9 cellular contexts compared by ENCODE assay signal in genomic region chr3:129855454-129856419, GRCh38. TPM values are rescaled to one million over a fixed set of nuclear protein-coding genes. Genes with fewer than 3 reads are reported as not detected.
A peak's percentile ranks its signal among the peaks of the same experiment; 100 is the strongest.
DNase-seq lines count a peak whose midpoint lies in the region; ATAC-seq and TF ChIP-seq lines count a peak whose summit lies in the region.
"Had no signal": no experiment of that assay in that cellular context is flagged by ENCODE, and none has a peak within 500 bp of the region (broad histone marks: within the 10 kb centered on the region; RNA-seq: fewer than 3 reads in every experiment).

No MANE protein-coding gene starts in this region.

- H3K9me3 ChIP-seq in transverse colon, result no peaks in the 10 kb centered on the region

- in situ Hi-C loops in transverse colon (cut with MboI; ENCODE audit: low pct_ligation_motif_present in 1 of 4, low pct_unique_long_range_greater_than_20kb in 1 of 4, low sequenced_read_pairs in 3 of 4), result no loop called here

- no peak for TF ChIP-seq CTCF in transverse colon (IDR thresholded peaks at IDR 0.05)

- no peaks in the 10 kb centered on the region for H3K27me3 ChIP-seq in transverse colon

- peak overlapping the region; percentile 68 for H3K27ac ChIP-seq in angular gyrus (ENCODE audit: low read depth, low read length)
- peak overlapping the region; percentile 24 to 44 (median 34) for H3K27ac ChIP-seq in transverse colon
- H3K27ac ChIP-seq: 22Rv1 had no signal

- H3K4me3 ChIP-seq in transverse colon, result no peak overlapping the region

- peaks cover 6 to 43% (median 34%) of the 10 kb centered on the region in 3 donors for H3K36me3 Mint-ChIP-seq in naive thymus-derived CD8-positive, alpha-beta T cell

- 65 to 74% methylated on average over 5 to 6 of the region's 6 CpGs for WGBS in transverse colon (ENCODE audit: low coverage in 1 of 2), 2 donors

- H3K27ac Mint-ChIP-seq in naive thymus-derived CD8-positive, alpha-beta T cell, result peak overlapping the region in 4 of 10 donors; percentile 0 to 44 (median 24)

- H3K4me1 ChIP-seq in transverse colon, result peaks cover 0 to 7% (median 0%) of the 10 kb centered on the region in 4 donors

- intact Hi-C loops in transverse colon (cut with DNase I; ENCODE audit: low total_unique reads), result no loop called here

- no peaks in the 10 kb centered on the region for H3K36me3 ChIP-seq in transverse colon

- H3K4me3 Mint-ChIP-seq in naive thymus-derived CD8-positive, alpha-beta T cell, result no peak overlapping the region

- no peak for TF ChIP-seq POLR2A in transverse colon (IDR thresholded peaks at IDR 0.05)

- peak; percentile 26 for DNase-seq in DMS 273 (lab: John Stamatoyannopoulos, UW; ENCODE audit: unreplicated experiment)
- DNase-seq in DMS 273 treated with DMSO at 0.1 percent for 48 hours (lab: John Stamatoyannopoulos, UW), result no peak
- DNase-seq in inferior parietal cortex (ENCODE audit: extremely low spot score), result peak; percentile 56
- DNase-seq in transverse colon, result no peak
- no peak for DNase-seq in NCI-H1048 (lab: John Stamatoyannopoulos, UW)
- no peak for DNase-seq in naive thymus-derived CD8-positive, alpha-beta T cell

- H3K27me3 Mint-ChIP-seq in naive thymus-derived CD8-positive, alpha-beta T cell, result no peaks in the 10 kb centered on the region

- ATAC-seq in HG03520 (IDR thresholded peaks at IDR 0.05; ENCODE audit: unreplicated experiment), result no peak
- no peak for ATAC-seq in naive thymus-derived CD8-positive, alpha-beta T cell

- no peak for TF ChIP-seq EP300 in transverse colon (IDR thresholded peaks at IDR 0.05; ENCODE audit: low read depth)

- POLR2A ChIA-PET in naive thymus-derived CD8-positive, alpha-beta T cell (lab: Charles Lee), result interaction anchor here (0.6 kb wide), 1 partner anchor 370 kb away, joined by 3 read pairs; no protein-coding TSS in a partner anchor

- H3K9me3 Mint-ChIP-seq in naive thymus-derived CD8-positive, alpha-beta T cell, result no peaks in the 10 kb centered on the region

- peaks cover 6 to 27% (median 18%) of the 10 kb centered on the region in 4 donors for H3K4me1 Mint-ChIP-seq in naive thymus-derived CD8-positive, alpha-beta T cell

RNA-seq across cellular contexts. Expression of gene TMCC1, which starts 37.8 kb away (rescaled TPM):
- total RNA-seq in transverse colon, result 10 to 100 TPM in 3 of 4 donors, 1 to 10 TPM in 1; 4.1 to 21.8 (median 14.5) TPM
- total RNA-seq in naive thymus-derived CD8-positive, alpha-beta T cell, result 10 to 100 TPM; 33.6 to 34.9 TPM
- polyA plus RNA-seq in naive thymus-derived CD8-positive, alpha-beta T cell, result 1 to 10 TPM; 4.2 to 6.3 (median 5.8) TPM

Comparison
In these comparisons a context has a peak if more than half of its experiments do, and no peak if none do; other contexts are left out.
1. DNase-seq: peak in DMS 273 (single experiment) and inferior parietal cortex (single experiment); none in DMS 273 treated with DMSO at 0.1 percent for 48 hours (single experiment), transverse colon (single experiment), NCI-H1048 (single experiment) and naive thymus-derived CD8-positive, alpha-beta T cell (0 of 10).